ENCODE assay signal across 15 cellular contexts in genomic region chr5:137374110-137374853, GRCh38.
A peak's percentile ranks its signal among the peaks of the same experiment; 100 is the strongest.
DNase-seq lines count a peak whose midpoint lies in the region; ATAC-seq and TF ChIP-seq lines count a peak whose summit lies in the region.
"Had no signal": no experiment of that assay in that cellular context is flagged by ENCODE, and none has a peak within 500 bp of the region (broad histone marks: within the 10 kb centered on the region; RNA-seq: fewer than 3 reads in every experiment).

No MANE protein-coding gene starts in this region.

- H3K27ac Mint-ChIP-seq in WTC11, result no peak overlapping the region
- H3K27ac Mint-ChIP-seq: activated CD4-positive, alpha-beta memory T cell treated with anti-CD3 and anti-CD28 coated beads, Interleukin-2, amount 10 ng/mL, durations not matched to agents 7 days and 5 days; stimulated activated effector memory CD8-positive, alpha-beta T cell treated with anti-CD3 and anti-CD28 coated beads, Interleukin-12 subunit alpha, Interleukin-12 subunit beta, amount 100 ng/mL, for 72 hours had no signal

- H3K4me1 ChIP-seq in GM23248 (ENCODE audit: insufficient read depth), result peaks cover 42% of the 10 kb centered on the region

- no peaks in the 10 kb centered on the region for H3K9me3 ChIP-seq in GM23248 (ENCODE audit: low read depth)
- H3K9me3 ChIP-seq: ovary had no signal

- H4K20me1 ChIP-seq in GM23248 (ENCODE audit: insufficient read depth), result no peaks in the 10 kb centered on the region

- H3K4me2 ChIP-seq in GM23248 (ENCODE audit: unreplicated experiment), result no peak overlapping the region
- H3K4me2 ChIP-seq: smooth muscle cell had no signal

- CTCF ChIA-PET in WTC11 (lab: Charles Lee), result no interaction called here

- WGBS in GM23248 (ENCODE audit: low coverage in 1 of 2, low lambda C conversion rate in 2 of 2, missing lambda C conversion rate in 2 of 2), 2 experiments, result 79 to 84% methylated on average over 7 of the region's 7 CpGs
- 61 to 66% methylated on average over 7 of the region's 7 CpGs for WGBS in lower leg skin, 2 donors

- H3K27me3 Mint-ChIP-seq in WTC11 (ENCODE audit: low read depth), result no peaks in the 10 kb centered on the region; the same call in 1 of the 2 replicates
- H3K27me3 Mint-ChIP-seq: activated CD4-positive, alpha-beta memory T cell treated with anti-CD3 and anti-CD28 coated beads, Interleukin-2, amount 10 ng/mL, durations not matched to agents 7 days and 5 days had no signal

- H3K36me3 Mint-ChIP-seq in WTC11, result no peaks in the 10 kb centered on the region
- H3K36me3 Mint-ChIP-seq: stimulated activated effector memory CD8-positive, alpha-beta T cell treated with anti-CD3 and anti-CD28 coated beads, Interleukin-12 subunit alpha, Interleukin-12 subunit beta, amount 100 ng/mL, for 72 hours had no signal

- no peak for TF ChIP-seq POLR2A in lower leg skin (IDR thresholded peaks at IDR 0.05)

- no peaks in the 10 kb centered on the region for H3K27me3 ChIP-seq in GM23248 (replicated peaks; ENCODE audit: insufficient read depth)
- H3K27me3 ChIP-seq: ovary had no signal

- no peak for ATAC-seq in WTC11
- ATAC-seq: stimulated activated effector memory CD8-positive, alpha-beta T cell treated with anti-CD3 and anti-CD28 coated beads, Interleukin-12 subunit alpha, Interleukin-12 subunit beta, amount 100 ng/mL, for 72 hours had no signal

- H3K4me3 Mint-ChIP-seq in WTC11, result no peak overlapping the region
- H3K4me3 Mint-ChIP-seq: activated CD4-positive, alpha-beta memory T cell treated with anti-CD3 and anti-CD28 coated beads, Interleukin-2, amount 10 ng/mL, durations not matched to agents 7 days and 5 days; stimulated activated effector memory CD8-positive, alpha-beta T cell treated with anti-CD3 and anti-CD28 coated beads, Interleukin-12 subunit alpha, Interleukin-12 subunit beta, amount 100 ng/mL, for 72 hours had no signal

- H3F3A ChIP-seq in GM23248 (ENCODE audit: insufficient read depth), result peaks cover 40% of the 10 kb centered on the region

- peaks cover 8% of the 10 kb centered on the region for H3K4me1 Mint-ChIP-seq in WTC11
- H3K4me1 Mint-ChIP-seq: activated CD4-positive, alpha-beta memory T cell treated with anti-CD3 and anti-CD28 coated beads, Interleukin-2, amount 10 ng/mL, durations not matched to agents 7 days and 5 days; stimulated activated effector memory CD8-positive, alpha-beta T cell treated with anti-CD3 and anti-CD28 coated beads, Interleukin-12 subunit alpha, Interleukin-12 subunit beta, amount 100 ng/mL, for 72 hours had no signal

- POLR2A ChIA-PET in WTC11 (lab: Charles Lee), result no interaction called here

- TF ChIP-seq CTCF in lower leg skin (IDR thresholded peaks at IDR 0.05) (no peak), WTC11 (IDR thresholded peaks at IDR 0.05) (no peak)

- H2AFZ ChIP-seq in GM23248, result no peak overlapping the region

- in situ Hi-C loops in GM23248 (cut with MboI), result no loop called here

- no peak overlapping the region for H3K4me3 ChIP-seq in GM23248
- no peak overlapping the region for H3K4me3 ChIP-seq in lower leg skin (ENCODE audit: low read depth, poor library complexity, severe bottlenecking)
- H3K4me3 ChIP-seq: ovary, smooth muscle cell had no signal

- H3K27ac ChIP-seq in GM23248, result no peak overlapping the region
- H3K27ac ChIP-seq: ovary had no signal

- H3K36me3 ChIP-seq in GM23248 (ENCODE audit: low read depth), result no peaks in the 10 kb centered on the region
- H3K36me3 ChIP-seq: ovary had no signal

- intact Hi-C loops in lower leg skin (cut with DNase I; ENCODE audit: low total_unique reads), result no loop called here

- H3K9me3 Mint-ChIP-seq in WTC11, result 0 out of 2 replicates have a peak, but pooled peaks cover 3% of the 10 kb centered on the region
- H3K9me3 Mint-ChIP-seq: activated CD4-positive, alpha-beta memory T cell treated with anti-CD3 and anti-CD28 coated beads, Interleukin-2, amount 10 ng/mL, durations not matched to agents 7 days and 5 days; stimulated activated effector memory CD8-positive, alpha-beta T cell treated with anti-CD3 and anti-CD28 coated beads, Interleukin-12 subunit alpha, Interleukin-12 subunit beta, amount 100 ng/mL, for 72 hours had no signal

- DNase-seq in M059J (ENCODE audit: low read depth) (peak; percentile 24), NCI-H187 (lab: John Stamatoyannopoulos, UW) (peak; percentile 67 to 89), NCI-H446 treated with DMSO at 0.1 percent for 48 hours (lab: John Stamatoyannopoulos, UW) (peak; percentile 66), dermis blood vessel endothelial cell (peak; percentile 60), LoVo (ENCODE audit: low spot score) (no peak), GM23248 (no peak), lower leg skin (ENCODE audit: low spot score in 2 of 2) (no peak), WTC11 (ENCODE audit: low spot score) (no peak)
- DNase-seq: activated CD4-positive, alpha-beta memory T cell treated with anti-CD3 and anti-CD28 coated beads, Interleukin-2, amount 10 ng/mL, durations not matched to agents 7 days and 5 days; effector CD8-positive, alpha-beta T cell; ovary; SW 1271; trophoblast cell had no signal

- no peak overlapping the region for H3K9ac ChIP-seq in GM23248

- H3K9me2 ChIP-seq in GM23248 (ENCODE audit: insufficient read depth), result no peaks in the 10 kb centered on the region

- H3K79me2 ChIP-seq in GM23248 (ENCODE audit: insufficient read depth), result peaks cover 80% of the 10 kb centered on the region

TF ChIP-seq in WTC11, 78 proteins besides CTCF, POLR2A, EP300 and RAD21 (continues in another document):
- TF ChIP-seq AR (CRISPR knock-in tag; IDR thresholded peaks at IDR 0.05), result no peak
- no peak for TF ChIP-seq IRF1 (CRISPR knock-in tag; IDR thresholded peaks at IDR 0.05)
- TF ChIP-seq FOXK1 (CRISPR knock-in tag; IDR thresholded peaks at IDR 0.05), result no peak
- no peak for TF ChIP-seq MYBL2 (CRISPR knock-in tag; IDR thresholded peaks at IDR 0.05)
- no peak for TF ChIP-seq ATF3 (CRISPR knock-in tag; conservative IDR thresholded peaks at IDR 0.05)
- TF ChIP-seq FOXJ3 (CRISPR knock-in tag; IDR thresholded peaks at IDR 0.05; ENCODE audit: borderline replicate concordance), result no peak
- no peak for TF ChIP-seq FOXP4 (CRISPR knock-in tag; IDR thresholded peaks at IDR 0.05)
- no peak for TF ChIP-seq NFATC4 (CRISPR knock-in tag; IDR thresholded peaks at IDR 0.05)
- no peak for TF ChIP-seq ETV6 (CRISPR knock-in tag; IDR thresholded peaks at IDR 0.05)
- no peak for TF ChIP-seq ATF2 (CRISPR knock-in tag; IDR thresholded peaks at IDR 0.05; ENCODE audit: borderline replicate concordance, low read depth)

Comparison
In these comparisons a context has a peak if more than half of its experiments do, and no peak if none do; other contexts are left out.
1. DNase-seq: peak in M059J (single experiment), NCI-H187 (2 of 2), NCI-H446 treated with DMSO at 0.1 percent for 48 hours (single experiment) and dermis blood vessel endothelial cell (single experiment); none in LoVo (single experiment), GM23248 (single experiment), lower leg skin (0 of 2) and WTC11 (single experiment).